1 cellular context compared by ENCODE assay signal in the genomic region with DNA sequence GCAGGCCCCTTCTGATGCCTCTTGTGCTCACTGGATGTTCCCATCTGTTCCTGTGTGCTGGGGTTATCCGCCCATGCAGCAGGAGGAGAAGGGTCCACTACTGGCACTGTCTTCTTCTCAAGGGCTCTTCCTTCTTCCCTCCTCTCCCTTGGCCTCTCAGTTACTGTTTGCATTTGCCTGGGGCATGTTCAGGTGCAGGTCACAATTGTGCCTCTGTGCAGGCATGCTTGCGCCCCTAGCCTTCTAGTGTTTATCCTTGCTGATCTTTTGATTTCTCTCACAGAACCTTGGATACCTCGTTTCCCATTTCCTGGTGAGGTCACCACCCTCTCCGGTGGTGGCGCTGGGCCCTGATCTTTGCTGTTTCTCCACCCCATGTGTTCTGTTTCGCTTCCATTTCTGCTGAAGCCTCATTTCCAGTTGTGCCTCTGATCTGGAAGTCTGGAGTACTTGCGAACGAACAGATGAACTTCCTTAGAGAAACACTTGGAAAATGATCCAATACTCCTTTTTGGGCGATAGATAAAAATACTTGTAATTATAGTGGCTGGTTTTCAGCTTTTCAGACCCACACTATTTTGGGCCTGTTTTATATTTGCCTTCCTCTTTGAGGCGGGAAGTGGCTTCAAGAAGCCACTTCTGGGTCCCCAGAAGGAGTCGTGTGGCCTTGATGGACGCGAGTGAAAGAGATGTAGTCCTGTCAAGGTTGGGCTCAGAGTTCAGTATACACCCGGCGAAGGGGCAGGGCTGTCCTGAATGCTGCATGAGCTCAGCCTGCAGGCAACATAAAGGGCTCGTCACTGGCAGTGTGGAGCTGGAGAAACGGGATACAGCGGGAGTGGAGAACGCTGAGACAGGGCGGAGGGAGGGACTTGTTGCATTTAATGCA.
TF ChIP-seq lines count a peak whose summit lies in the region.

No MANE protein-coding gene starts in this region.

TF ChIP-seq in GM23338, 12 proteins besides CTCF, POLR2A, EP300 and RAD21 (continued from another document):
- TF ChIP-seq, protein P1, sequence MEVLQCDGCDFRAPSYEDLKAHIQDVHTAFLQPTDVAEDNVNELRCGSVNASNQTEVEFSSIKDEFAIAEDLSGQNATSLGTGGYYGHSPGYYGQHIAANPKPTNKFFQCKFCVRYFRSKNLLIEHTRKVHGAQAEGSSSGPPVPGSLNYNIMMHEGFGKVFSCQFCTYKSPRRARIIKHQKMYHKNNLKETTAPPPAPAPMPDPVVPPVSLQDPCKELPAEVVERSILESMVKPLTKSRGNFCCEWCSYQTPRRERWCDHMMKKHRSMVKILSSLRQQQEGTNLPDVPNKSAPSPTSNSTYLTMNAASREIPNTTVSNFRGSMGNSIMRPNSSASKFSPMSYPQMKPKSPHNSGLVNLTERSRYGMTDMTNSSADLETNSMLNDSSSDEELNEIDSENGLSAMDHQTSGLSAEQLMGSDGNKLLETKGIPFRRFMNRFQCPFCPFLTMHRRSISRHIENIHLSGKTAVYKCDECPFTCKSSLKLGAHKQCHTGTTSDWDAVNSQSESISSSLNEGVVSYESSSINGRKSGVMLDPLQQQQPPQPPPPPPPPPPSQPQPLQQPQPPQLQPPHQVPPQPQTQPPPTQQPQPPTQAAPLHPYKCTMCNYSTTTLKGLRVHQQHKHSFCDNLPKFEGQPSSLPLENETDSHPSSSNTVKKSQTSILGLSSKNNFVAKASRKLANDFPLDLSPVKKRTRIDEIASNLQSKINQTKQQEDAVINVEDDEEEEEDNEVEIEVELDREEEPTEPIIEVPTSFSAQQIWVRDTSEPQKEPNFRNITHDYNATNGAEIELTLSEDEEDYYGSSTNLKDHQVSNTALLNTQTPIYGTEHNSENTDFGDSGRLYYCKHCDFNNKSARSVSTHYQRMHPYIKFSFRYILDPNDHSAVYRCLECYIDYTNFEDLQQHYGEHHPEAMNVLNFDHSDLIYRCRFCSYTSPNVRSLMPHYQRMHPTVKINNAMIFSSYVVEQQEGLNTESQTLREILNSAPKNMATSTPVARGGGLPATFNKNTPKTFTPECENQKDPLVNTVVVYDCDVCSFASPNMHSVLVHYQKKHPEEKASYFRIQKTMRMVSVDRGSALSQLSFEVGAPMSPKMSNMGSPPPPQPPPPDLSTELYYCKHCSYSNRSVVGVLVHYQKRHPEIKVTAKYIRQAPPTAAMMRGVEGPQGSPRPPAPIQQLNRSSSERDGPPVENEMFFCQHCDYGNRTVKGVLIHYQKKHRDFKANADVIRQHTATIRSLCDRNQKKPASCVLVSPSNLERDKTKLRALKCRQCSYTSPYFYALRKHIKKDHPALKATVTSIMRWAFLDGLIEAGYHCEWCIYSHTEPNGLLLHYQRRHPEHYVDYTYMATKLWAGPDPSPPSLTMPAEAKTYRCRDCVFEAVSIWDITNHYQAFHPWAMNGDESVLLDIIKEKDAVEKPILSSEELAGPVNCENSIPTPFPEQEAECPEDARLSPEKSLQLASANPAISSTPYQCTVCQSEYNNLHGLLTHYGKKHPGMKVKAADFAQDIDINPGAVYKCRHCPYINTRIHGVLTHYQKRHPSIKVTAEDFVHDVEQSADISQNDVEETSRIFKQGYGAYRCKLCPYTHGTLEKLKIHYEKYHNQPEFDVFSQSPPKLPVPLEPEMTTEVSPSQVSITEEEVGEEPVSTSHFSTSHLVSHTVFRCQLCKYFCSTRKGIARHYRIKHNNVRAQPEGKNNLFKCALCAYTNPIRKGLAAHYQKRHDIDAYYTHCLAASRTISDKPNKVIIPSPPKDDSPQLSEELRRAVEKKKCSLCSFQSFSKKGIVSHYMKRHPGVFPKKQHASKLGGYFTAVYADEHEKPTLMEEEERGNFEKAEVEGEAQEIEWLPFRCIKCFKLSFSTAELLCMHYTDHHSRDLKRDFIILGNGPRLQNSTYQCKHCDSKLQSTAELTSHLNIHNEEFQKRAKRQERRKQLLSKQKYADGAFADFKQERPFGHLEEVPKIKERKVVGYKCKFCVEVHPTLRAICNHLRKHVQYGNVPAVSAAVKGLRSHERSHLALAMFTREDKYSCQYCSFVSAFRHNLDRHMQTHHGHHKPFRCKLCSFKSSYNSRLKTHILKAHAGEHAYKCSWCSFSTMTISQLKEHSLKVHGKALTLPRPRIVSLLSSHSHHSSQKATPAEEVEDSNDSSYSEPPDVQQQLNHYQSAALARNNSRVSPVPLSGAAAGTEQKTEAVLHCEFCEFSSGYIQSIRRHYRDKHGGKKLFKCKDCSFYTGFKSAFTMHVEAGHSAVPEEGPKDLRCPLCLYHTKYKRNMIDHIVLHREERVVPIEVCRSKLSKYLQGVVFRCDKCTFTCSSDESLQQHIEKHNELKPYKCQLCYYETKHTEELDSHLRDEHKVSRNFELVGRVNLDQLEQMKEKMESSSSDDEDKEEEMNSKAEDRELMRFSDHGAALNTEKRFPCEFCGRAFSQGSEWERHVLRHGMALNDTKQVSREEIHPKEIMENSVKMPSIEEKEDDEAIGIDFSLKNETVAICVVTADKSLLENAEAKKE (CRISPR knock-in tag; IDR thresholded peaks at IDR 0.05) = no peak
- TF ChIP-seq STAT1 (IDR thresholded peaks at IDR 0.05; ENCODE audit: unreplicated experiment) (no peak), JUNB (IDR thresholded peaks at IDR 0.05; ENCODE audit: unreplicated experiment) (no peak)
- TF ChIP-seq, protein P2, sequence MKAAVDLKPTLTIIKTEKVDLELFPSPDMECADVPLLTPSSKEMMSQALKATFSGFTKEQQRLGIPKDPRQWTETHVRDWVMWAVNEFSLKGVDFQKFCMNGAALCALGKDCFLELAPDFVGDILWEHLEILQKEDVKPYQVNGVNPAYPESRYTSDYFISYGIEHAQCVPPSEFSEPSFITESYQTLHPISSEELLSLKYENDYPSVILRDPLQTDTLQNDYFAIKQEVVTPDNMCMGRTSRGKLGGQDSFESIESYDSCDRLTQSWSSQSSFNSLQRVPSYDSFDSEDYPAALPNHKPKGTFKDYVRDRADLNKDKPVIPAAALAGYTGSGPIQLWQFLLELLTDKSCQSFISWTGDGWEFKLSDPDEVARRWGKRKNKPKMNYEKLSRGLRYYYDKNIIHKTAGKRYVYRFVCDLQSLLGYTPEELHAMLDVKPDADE (IDR thresholded peaks at IDR 0.05) = no peak
